ENCODE assay signal across 23 cellular contexts in the genomic region with DNA sequence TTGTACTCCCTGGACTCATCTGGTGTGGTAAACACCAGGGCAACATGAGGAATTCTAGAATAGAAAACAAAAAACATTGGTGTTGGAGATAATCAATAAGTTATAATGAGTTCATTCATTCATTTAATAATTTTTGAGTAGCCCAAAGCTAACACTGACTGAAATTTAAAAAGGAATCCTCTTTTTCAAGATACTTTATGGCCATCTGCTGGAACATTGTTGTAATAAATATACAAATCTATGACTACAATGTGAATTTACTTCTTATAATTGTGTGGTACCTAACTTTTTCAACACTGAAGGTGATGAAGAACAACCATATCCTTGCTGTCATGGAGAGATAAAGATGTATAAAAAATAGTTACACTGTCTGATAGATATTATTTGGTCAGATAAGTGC.
"Had no signal": no experiment of that assay in that cellular context is flagged by ENCODE, and none has a peak within 500 bp of the region (broad histone marks: within the 10 kb centered on the region; RNA-seq: fewer than 3 reads in every experiment).

No MANE protein-coding gene starts in this region.

- H3K27me3 ChIP-seq: heart left ventricle, pancreas, sigmoid colon, uterus had no signal

- DNase-seq: activated CD4-positive, alpha-beta T cell treated with anti-CD3 and anti-CD28 coated beads for 36 hours; activated CD4-positive, CD25-positive, alpha-beta regulatory T cell; activated CD8-positive, alpha-beta memory T cell treated with anti-CD3 and anti-CD28 coated beads, Interleukin-2, amount 10 ng/mL, durations not matched to agents 7 days and 5 days; activated CD8-positive, alpha-beta T cell treated with anti-CD3 and anti-CD28 coated beads, Interleukin-2, amount 10 ng/mL, durations not matched to agents 7 days and 5 days; activated naive CD4-positive, alpha-beta T cell; activated T-cell treated with anti-CD3 and anti-CD28 coated beads, Interleukin-2, amount 50 U/mL, for 48 hours; cortex of kidney; foreskin fibroblast; heart left ventricle; hypothalamus; immature natural killer cell; midbrain; naive thymus-derived CD4-positive, alpha-beta T cell; pancreas; psoas muscle; sigmoid colon; small intestine; stimulated activated CD4-positive, alpha-beta T cell treated with anti-CD3 and anti-CD28 coated beads, Interleukin-4, amount 100 ng/mL, for 24 hours; stimulated activated CD8-positive, alpha-beta memory T cell treated with anti-CD3 and anti-CD28 coated beads, Interleukin-4, amount 100 ng/mL, for 48 hours; stimulated activated naive CD8-positive, alpha-beta T cell treated with anti-CD3 and anti-CD28 coated beads, Interleukin-15, amount 100 ng/mL, for 72 hours; substantia nigra; T-helper 2 cell; uterus had no signal

- H3K27ac ChIP-seq: heart left ventricle, pancreas, psoas muscle, sigmoid colon, uterus had no signal

- H3K4me3 ChIP-seq: heart left ventricle, pancreas, psoas muscle, sigmoid colon, uterus had no signal

- H3K9me3 ChIP-seq: pancreas, sigmoid colon, uterus had no signal

- H3K36me3 ChIP-seq: heart left ventricle, pancreas, sigmoid colon, uterus had no signal

- H3K4me1 ChIP-seq: heart left ventricle, pancreas, psoas muscle, sigmoid colon, uterus had no signal
